ENCODE assay signal across 16 cellular contexts in genomic region chr5:6734781-6735180, GRCh38. TPM values are rescaled to one million over a fixed set of nuclear protein-coding genes. Genes with fewer than 3 reads are reported as not detected.
DNase-seq lines count a peak whose midpoint lies in the region; ATAC-seq, FAIRE-seq and TF ChIP-seq lines count a peak whose summit lies in the region.
"Had no signal": no experiment of that assay in that cellular context is flagged by ENCODE, and none has a peak within 500 bp of the region (broad histone marks: within the 10 kb centered on the region; RNA-seq: fewer than 3 reads in every experiment).

No MANE protein-coding gene starts in this region.

- no TSS peak for BruUV-seq in HepG2 (replicated peaks; lab: Mats Ljungman, UMichigan)

- peaks cover 36% of the 10 kb centered on the region for H3K4me1 ChIP-seq in HepG2 (ENCODE audit: insufficient read depth, low read length)

- no peak overlapping the region for H2AFZ ChIP-seq in HepG2 (ENCODE audit: low read length)

- H4K20me1 ChIP-seq in HepG2 (ENCODE audit: insufficient read depth, low read length): peaks cover 35% of the 10 kb centered on the region

- intact Hi-C loops in activated naive CD4-positive, alpha-beta T cell treated with anti-CD3 and anti-CD28 coated beads for 36 hours (cut with micrococcal nuclease): loop anchor here (5.0 kb wide), 1 partner anchor 357 kb away; the partner anchor contains the start of gene MED10
- intact Hi-C loops in HepG2 (cut with micrococcal nuclease; ENCODE audit: unreplicated experiment): loop anchor here (5.0 kb wide), 1 partner anchor 102 kb away; the partner anchor contains the start of genes NSUN2 and SRD5A1

- ATAC-seq in HG02798 (IDR thresholded peaks at IDR 0.05; ENCODE audit: poor library complexity, unreplicated experiment) (peak; percentile 30), HepG2 (no peak)
- ATAC-seq in stimulated activated effector memory CD8-positive, alpha-beta T cell treated with anti-CD3 and anti-CD28 coated beads, Interleukin-12 subunit alpha, Interleukin-12 subunit beta, amount 100 ng/mL, for 72 hours: no peak
- ATAC-seq: lower lobe of right lung, upper lobe of right lung had no signal

- H3K27ac ChIP-seq in HepG2 (ENCODE audit: extremely low read length, insufficient read depth, low read length): no peak overlapping the region
- H3K27ac ChIP-seq: lower lobe of right lung, upper lobe of right lung had no signal

- in situ Hi-C loops in HepG2 (cut with HindIII; ENCODE audit: extremely low pct_ligation_motif_present, low pct_unique_long_range_greater_than_20kb): loop anchor here (25.0 kb wide), 1 partner anchor 347 kb away; the partner anchor contains the start of gene MED10

- H3K9me3 Mint-ChIP-seq in activated naive CD4-positive, alpha-beta T cell treated with anti-CD3 and anti-CD28 coated beads for 36 hours: no peaks in the 10 kb centered on the region
- no peaks in the 10 kb centered on the region for H3K9me3 Mint-ChIP-seq in activated naive CD8-positive, alpha-beta T cell (ENCODE audit: low read depth)
- no peaks in the 10 kb centered on the region for H3K9me3 Mint-ChIP-seq in stimulated activated effector memory CD8-positive, alpha-beta T cell treated with anti-CD3 and anti-CD28 coated beads, Interleukin-12 subunit alpha, Interleukin-12 subunit beta, amount 100 ng/mL, for 72 hours

- H3K4me2 ChIP-seq in HepG2 (ENCODE audit: low read depth, low read length): no peak overlapping the region

- H3K9ac ChIP-seq in HepG2 (ENCODE audit: insufficient read depth, low read depth, low read length): no peak overlapping the region

- CTCF ChIA-PET in activated naive CD4-positive, alpha-beta T cell treated with anti-CD3 and anti-CD28 coated beads for 36 hours (lab: Charles Lee): no interaction called here
- CTCF ChIA-PET in HepG2 (lab: Yijun Ruan, JAX; ENCODE audit: low intra/inter-chr PET ratio, low total read pairs): no interaction called here

- H3K4me3 Mint-ChIP-seq in activated naive CD4-positive, alpha-beta T cell treated with anti-CD3 and anti-CD28 coated beads for 36 hours: no peak overlapping the region
- peak overlapping the region; percentile 15 for H3K4me3 Mint-ChIP-seq in activated naive CD8-positive, alpha-beta T cell
- no peak overlapping the region for H3K4me3 Mint-ChIP-seq in stimulated activated effector memory CD8-positive, alpha-beta T cell treated with anti-CD3 and anti-CD28 coated beads, Interleukin-12 subunit alpha, Interleukin-12 subunit beta, amount 100 ng/mL, for 72 hours

- peaks cover 70% of the 10 kb centered on the region for H3K4me1 Mint-ChIP-seq in activated naive CD4-positive, alpha-beta T cell treated with anti-CD3 and anti-CD28 coated beads for 36 hours (ENCODE audit: low read depth)
- H3K4me1 Mint-ChIP-seq in activated naive CD8-positive, alpha-beta T cell (ENCODE audit: low read depth): peaks cover 66% of the 10 kb centered on the region
- peaks cover 76% of the 10 kb centered on the region for H3K4me1 Mint-ChIP-seq in stimulated activated effector memory CD8-positive, alpha-beta T cell treated with anti-CD3 and anti-CD28 coated beads, Interleukin-12 subunit alpha, Interleukin-12 subunit beta, amount 100 ng/mL, for 72 hours

- no peak for TF ChIP-seq POLR2A in HepG2 (IDR thresholded peaks at IDR 0.05; ENCODE audit: insufficient read depth in 1 of 2, low read depth in 2 of 2, low read length in 2 of 2)

- no peak overlapping the region for H3K27ac Mint-ChIP-seq in activated naive CD4-positive, alpha-beta T cell treated with anti-CD3 and anti-CD28 coated beads for 36 hours
- H3K27ac Mint-ChIP-seq in activated naive CD8-positive, alpha-beta T cell: peak overlapping the region; percentile 46
- peak overlapping the region; percentile 83 for H3K27ac Mint-ChIP-seq in stimulated activated effector memory CD8-positive, alpha-beta T cell treated with anti-CD3 and anti-CD28 coated beads, Interleukin-12 subunit alpha, Interleukin-12 subunit beta, amount 100 ng/mL, for 72 hours

- H3K36me3 ChIP-seq in HepG2 (replicated peaks in 1 of 2; ENCODE audit: control insufficient read depth in 1 of 2, insufficient read depth in 2 of 2, low read length in 2 of 2): peaks cover 18 to 57% of the 10 kb centered on the region in 2 experiments

- no peak for TF ChIP-seq RAD21 in HepG2 (CRISPR knock-in tag; IDR thresholded peaks at IDR 0.05)

- TF ChIP-seq EP300 in HepG2 (IDR thresholded peaks at IDR 0.05; ENCODE audit: low read depth in 2 of 2, low read length in 2 of 2): no peak
- no peak for TF ChIP-seq EP300 in HepG2 (CRISPR knock-in tag; IDR thresholded peaks at IDR 0.05; ENCODE audit: borderline replicate concordance)

- H3K27me3 Mint-ChIP-seq in activated naive CD4-positive, alpha-beta T cell treated with anti-CD3 and anti-CD28 coated beads for 36 hours (ENCODE audit: low read depth): no peaks in the 10 kb centered on the region
- no peaks in the 10 kb centered on the region for H3K27me3 Mint-ChIP-seq in activated naive CD8-positive, alpha-beta T cell

- no peaks in the 10 kb centered on the region for H3K9me3 ChIP-seq in HepG2 (ENCODE audit: low read length)
- H3K9me3 ChIP-seq: lower lobe of right lung, upper lobe of right lung had no signal

- peaks cover 18% of the 10 kb centered on the region for H3K36me3 Mint-ChIP-seq in activated naive CD4-positive, alpha-beta T cell treated with anti-CD3 and anti-CD28 coated beads for 36 hours (ENCODE audit: low read depth)
- no peaks in the 10 kb centered on the region for H3K36me3 Mint-ChIP-seq in activated naive CD8-positive, alpha-beta T cell
- peaks cover 72% of the 10 kb centered on the region for H3K36me3 Mint-ChIP-seq in stimulated activated effector memory CD8-positive, alpha-beta T cell treated with anti-CD3 and anti-CD28 coated beads, Interleukin-12 subunit alpha, Interleukin-12 subunit beta, amount 100 ng/mL, for 72 hours

- POLR2A ChIA-PET in HepG2 (lab: Yijun Ruan, JAX): no interaction called here

- no peak for FAIRE-seq in HepG2 (lab: Jason Lieb, UNC)
- FAIRE-seq: H54 had no signal

- DNase-seq in activated naive CD4-positive, alpha-beta T cell treated with anti-CD3 and anti-CD28 coated beads for 36 hours: peak; percentile 30
- no peak for DNase-seq in activated naive CD4-positive, alpha-beta T cell treated with anti-CD3 and anti-CD28 coated beads, Interleukin-2, amount 50 U/mL, for 16 hours
- DNase-seq in stimulated activated effector memory CD8-positive, alpha-beta T cell treated with anti-CD3 and anti-CD28 coated beads, Interleukin-12 subunit alpha, Interleukin-12 subunit beta, amount 100 ng/mL, for 72 hours (ENCODE audit: low spot score in 2 of 2): no peak
- no peak for DNase-seq in AG08395 (ENCODE audit: low spot score)
- DNase-seq in HepG2 (ENCODE audit: low spot score): no peak
- DNase-seq in NCI-H748 treated with DMSO at 0.1 percent for 48 hours (lab: John Stamatoyannopoulos, UW): no peak
- DNase-seq: DMS53, Kasumi-1, lower lobe of right lung, NCI-H1436 treated with DMSO at 0.1 percent for 48 hours, NCI-H526 treated with DMSO at 0.1 percent for 48 hours, occipital lobe had no signal

- no peak for TF ChIP-seq CTCF in HepG2 (CRISPR knock-in tag; IDR thresholded peaks at IDR 0.05)

- H3K79me2 ChIP-seq in HepG2 (ENCODE audit: insufficient read depth, low read length): peaks cover 70% of the 10 kb centered on the region

- no peak overlapping the region for H3K4me3 ChIP-seq in HepG2 (replicated peaks in 1 of 3; ENCODE audit: insufficient read depth in 1 of 3, low read depth in 2 of 3, low read length in 3 of 3)
- H3K4me3 ChIP-seq: lower lobe of right lung, upper lobe of right lung had no signal

- H3K27me3 ChIP-seq in HepG2 (ENCODE audit: control insufficient read depth in 1 of 2, insufficient read depth in 2 of 2, low read length in 2 of 2): no peaks in the 10 kb centered on the region
- H3K27me3 ChIP-seq: upper lobe of right lung had no signal

- 92% methylated on average over 5 of the region's 5 CpGs for WGBS in HepG2 (ENCODE audit: low lambda C conversion rate)

TF ChIP-seq in HepG2, 621 proteins besides CTCF, POLR2A, EP300 and RAD21:
- no peak for TF ChIP-seq ZNF510 (CRISPR knock-in tag; IDR thresholded peaks at IDR 0.05; ENCODE audit: low read depth)

RNA-seq across cellular contexts. Expression of gene TENT4A, which starts 21.5 kb away (rescaled TPM):
- 10 to 100 TPM; 30.0 to 30.2 TPM for total RNA-seq in activated naive CD4-positive, alpha-beta T cell treated with anti-CD3 and anti-CD28 coated beads for 36 hours
- total RNA-seq in HepG2 (2016; rRNA removed; fragmentation: Illumina TruSeq; extraction: Trizol): 7.7 and 13.3 TPM in 2 replicates
- 16.7 and 22.2 TPM in 2 replicates for total RNA-seq in HepG2 (2016; cell fraction: cytosol; rRNA removed; fragmentation: Illumina TruSeq; extraction: Trizol; ENCODE audit: low read depth)
- total RNA-seq in HepG2 (2016; cell fraction: insoluble cytoplasmic fraction; rRNA removed; fragmentation: Illumina TruSeq; extraction: Trizol): 6.3 and 11.6 TPM in 2 replicates
- 9.3 and 11.2 TPM in 2 replicates for total RNA-seq in HepG2 (2016; cell fraction: membrane; rRNA removed; fragmentation: Illumina TruSeq; extraction: Trizol)
- 36.2 and 43.2 TPM in 2 replicates for total RNA-seq in HepG2 (2016; cell fraction: nucleus; rRNA removed; fragmentation: Illumina TruSeq; extraction: Trizol)
- polyA plus RNA-seq in HepG2 (2011; rRNA removed): 6.0 and 6.3 TPM in 2 replicates
- polyA plus RNA-seq in HepG2 (2011; cell fraction: cytosol; rRNA removed): 3.2 TPM in 2 replicates
- 38.9 and 57.3 TPM in 2 replicates for polyA plus RNA-seq in HepG2 (2011; cell fraction: nucleus; rRNA removed)
- 17.0 and 17.9 TPM in 2 replicates for polyA plus RNA-seq in HepG2 (2012)
- 0.76 and 1.1 TPM in 2 replicates for polyA plus RNA-seq in HepG2 (2016; cell fraction: cytosol; fragmentation: Illumina TruSeq; extraction: Trizol; ENCODE audit: low read depth)
- 7.6 and 11.0 TPM in 2 replicates for polyA plus RNA-seq in HepG2 (2016; cell fraction: insoluble cytoplasmic fraction; fragmentation: Illumina TruSeq; extraction: Trizol; ENCODE audit: low read depth)
- polyA plus RNA-seq in HepG2 (2016; cell fraction: membrane; fragmentation: Illumina TruSeq; extraction: Trizol; ENCODE audit: low read depth): 3.0 TPM in 2 replicates
- polyA plus RNA-seq in HepG2 (2016; cell fraction: nucleus; fragmentation: Illumina TruSeq; extraction: Trizol; ENCODE audit: insufficient read depth, low read depth): 55.5 and 57.3 TPM in 2 replicates
- polyA minus RNA-seq in HepG2 (2011; rRNA and poly(A)+ RNA removed; ENCODE audit: low replicate concordance): 15.3 and 47.0 TPM in 2 replicates
- 5.4 and 6.3 TPM in 2 replicates for polyA minus RNA-seq in HepG2 (2011; cell fraction: cytosol; rRNA and poly(A)+ RNA removed)
- 44.4 and 60.9 TPM in 2 replicates for polyA minus RNA-seq in HepG2 (2011; cell fraction: nucleus; rRNA and poly(A)+ RNA removed)
